In the genomic region with DNA sequence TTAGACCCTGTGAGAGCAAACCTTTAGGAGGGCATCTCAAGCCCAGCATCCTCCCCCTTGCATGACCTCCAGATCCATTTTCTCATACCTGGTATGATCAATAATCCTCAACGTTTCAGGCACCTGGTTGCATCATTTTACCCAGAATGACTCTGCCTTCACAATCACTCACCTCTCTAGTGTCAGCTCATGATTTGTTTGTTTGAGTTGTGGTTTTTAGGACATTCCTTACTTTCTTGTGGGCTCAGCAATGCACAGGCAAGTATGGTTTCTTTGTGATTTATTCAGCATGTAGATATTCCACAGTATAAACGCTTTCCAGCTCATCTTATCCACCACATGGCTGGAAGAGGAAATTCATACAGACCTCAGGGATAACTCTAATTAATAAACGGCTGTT, we compare ENCODE assay signal across 17 cellular contexts.
DNase-seq lines count a peak whose midpoint lies in the region; ATAC-seq, FAIRE-seq and TF ChIP-seq lines count a peak whose summit lies in the region.
"Had no signal": no experiment of that assay in that cellular context is flagged by ENCODE, and none has a peak within 500 bp of the region (broad histone marks: within the 10 kb centered on the region; RNA-seq: fewer than 3 reads in every experiment).

No MANE protein-coding gene starts in this region.

- no peak overlapping the region for H3K27ac Mint-ChIP-seq in stimulated activated naive B cell treated with anti-CD40 and anti-IgM and Interleukin-4, amounts not matched to agents 10 μg/mL and 1 μg/mL and 100 μg/mL, for 72 hours

- H3K79me2 ChIP-seq in K562 (ENCODE audit: control insufficient read depth, insufficient read depth, low read length) (no peaks in the 10 kb centered on the region), HepG2 (ENCODE audit: insufficient read depth, low read length) (no peaks in the 10 kb centered on the region)

- no peak for TF ChIP-seq POLR2A in K562 (conservative IDR thresholded peaks at IDR 0.05)
- TF ChIP-seq POLR2A in HepG2 (IDR thresholded peaks at IDR 0.05; ENCODE audit: insufficient read depth in 1 of 2, low read depth in 2 of 2, low read length in 2 of 2), result no peak

- H3K4me1 Mint-ChIP-seq in stimulated activated naive B cell treated with anti-CD40 and anti-IgM and Interleukin-4, amounts not matched to agents 10 μg/mL and 1 μg/mL and 100 μg/mL, for 72 hours, result no peaks in the 10 kb centered on the region

- TF ChIP-seq EP300 in K562 (IDR thresholded peaks at IDR 0.05; ENCODE audit: low read length), result no peak
- no peak for TF ChIP-seq EP300 in HepG2 (IDR thresholded peaks at IDR 0.05; ENCODE audit: low read depth in 2 of 2, low read length in 2 of 2)
- no peak for TF ChIP-seq EP300 in HepG2 (CRISPR knock-in tag; IDR thresholded peaks at IDR 0.05; ENCODE audit: borderline replicate concordance)

- no peaks in the 10 kb centered on the region for H3K36me3 Mint-ChIP-seq in stimulated activated naive B cell treated with anti-CD40 and anti-IgM and Interleukin-4, amounts not matched to agents 10 μg/mL and 1 μg/mL and 100 μg/mL, for 72 hours

- H3K9ac ChIP-seq in K562 (ENCODE audit: insufficient read depth in 1 of 2, low read depth in 2 of 2, low read length in 2 of 2) (no peak overlapping the region), HepG2 (ENCODE audit: insufficient read depth, low read depth, low read length) (no peak overlapping the region)

- peaks cover 18 to 31% of the 10 kb centered on the region in 2 donors for H3K27me3 Mint-ChIP-seq in stimulated activated naive B cell treated with anti-CD40 and anti-IgM and Interleukin-4, amounts not matched to agents 10 μg/mL and 1 μg/mL and 100 μg/mL, for 72 hours

- H3K27me3 ChIP-seq in K562 (ENCODE audit: control insufficient read depth in 2 of 2, insufficient read depth in 2 of 2, low read length in 2 of 2) (no peaks in the 10 kb centered on the region), HepG2 (ENCODE audit: control insufficient read depth in 1 of 2, insufficient read depth in 2 of 2, low read length in 2 of 2) (no peaks in the 10 kb centered on the region)
- H3K27me3 ChIP-seq: vagina had no signal

- no peak overlapping the region for H3K4me2 ChIP-seq in K562 (ENCODE audit: insufficient read depth, low read length)
- H3K4me2 ChIP-seq in HepG2 (ENCODE audit: low read depth, low read length), result no peak overlapping the region

- BruUV-seq in K562 (replicated peaks; lab: Mats Ljungman, UMichigan) (no TSS peak), HepG2 (replicated peaks; lab: Mats Ljungman, UMichigan) (no TSS peak)

- CTCF ChIA-PET in K562 (lab: Yijun Ruan, JAX; ENCODE audit: low intra/inter-chr PET ratio) (no interaction called here), HepG2 (lab: Yijun Ruan, JAX; ENCODE audit: low intra/inter-chr PET ratio, low total read pairs) (no interaction called here)

- H3K9me3 ChIP-seq in K562 (replicated peaks; ENCODE audit: control insufficient read depth, insufficient read depth, low read depth, low read length) (no peaks in the 10 kb centered on the region), HepG2 (ENCODE audit: low read length) (no peaks in the 10 kb centered on the region)
- H3K9me3 ChIP-seq: Caco-2, vagina had no signal

- intact Hi-C loops in K562 (cut with micrococcal nuclease), result no loop called here
- intact Hi-C loops in HepG2 (cut with micrococcal nuclease; ENCODE audit: unreplicated experiment), result no loop called here

- H3K4me3 ChIP-seq in K562, result no peak overlapping the region
- H3K4me3 ChIP-seq in HepG2 (replicated peaks in 1 of 3; ENCODE audit: insufficient read depth in 1 of 3, low read depth in 2 of 3, low read length in 3 of 3), result no peak overlapping the region
- H3K4me3 ChIP-seq: vagina had no signal

- no peak overlapping the region for H3K27ac ChIP-seq in K562 (ENCODE audit: extremely low read depth, low read depth, low read length)
- H3K27ac ChIP-seq in HepG2 (ENCODE audit: extremely low read length, insufficient read depth, low read length), result no peak overlapping the region
- H3K27ac ChIP-seq: vagina had no signal

- in situ Hi-C loops in K562 (cut with MboI), result no loop called here
- in situ Hi-C loops in HepG2 (cut with HindIII; ENCODE audit: extremely low pct_ligation_motif_present, low pct_unique_long_range_greater_than_20kb), result no loop called here

- H3K36me3 ChIP-seq in K562 (ENCODE audit: control insufficient read depth, insufficient read depth, low read length) (no peaks in the 10 kb centered on the region), HepG2 (replicated peaks in 1 of 2; ENCODE audit: control insufficient read depth in 1 of 2, insufficient read depth in 2 of 2, low read length in 2 of 2) (no peaks in the 10 kb centered on the region)
- H3K36me3 ChIP-seq: vagina had no signal

- no peak for TF ChIP-seq RAD21 in K562 (CRISPR knock-in tag; conservative IDR thresholded peaks at IDR 0.05 in 1 of 2, IDR thresholded peaks at IDR 0.05 in 1 of 2)
- TF ChIP-seq RAD21 in HepG2 (CRISPR knock-in tag; IDR thresholded peaks at IDR 0.05), result no peak

- H2AFZ ChIP-seq in K562 (ENCODE audit: low read depth, low read length) (no peak overlapping the region), HepG2 (ENCODE audit: low read length) (no peak overlapping the region)

- peaks cover 2 to 4% of the 10 kb centered on the region in 2 donors for H3K9me3 Mint-ChIP-seq in stimulated activated naive B cell treated with anti-CD40 and anti-IgM and Interleukin-4, amounts not matched to agents 10 μg/mL and 1 μg/mL and 100 μg/mL, for 72 hours

- 0% methylated on average over 3 of the region's 3 CpGs for WGBS in K562 (ENCODE audit: insufficient coverage, low coverage, missing lambda C conversion rate)
- WGBS in HepG2 (ENCODE audit: low lambda C conversion rate), result 0% methylated on average over 3 of the region's 3 CpGs

- FAIRE-seq in K562 (lab: Jason Lieb, UNC) (no peak), HepG2 (lab: Jason Lieb, UNC) (no peak)

- H3K4me1 ChIP-seq in K562 (replicated peaks in 1 of 2; ENCODE audit: control insufficient read depth in 2 of 2, insufficient read depth in 2 of 2, low read length in 2 of 2), result no peaks in the 10 kb centered on the region
- no peaks in the 10 kb centered on the region for H3K4me1 ChIP-seq in HepG2 (ENCODE audit: insufficient read depth, low read length)
- H3K4me1 ChIP-seq: Caco-2, vagina had no signal

- DNase-seq in ELR (ENCODE audit: low read depth) (peak; percentile 57), NCI-H187 treated with DMSO at 0.1 percent for 48 hours (lab: John Stamatoyannopoulos, UW) (peak; percentile 11), K562 (ENCODE audit: extremely low read depth in 1 of 4, low spot score in 3 of 4) (no peak), HepG2 (ENCODE audit: low spot score) (no peak), dermis blood vessel endothelial cell (no peak), HuH-7.5 (ENCODE audit: low spot score) (no peak)
- DNase-seq in stimulated activated naive B cell treated with anti-CD40 and anti-IgM and Interleukin-4, amounts not matched to agents 10 μg/mL and 1 μg/mL and 100 μg/mL, for 72 hours, result no peak
- no peak for DNase-seq in stimulated activated CD8-positive, alpha-beta memory T cell treated with anti-CD3 and anti-CD28 coated beads, Interleukin-4, amount 100 ng/mL, for 48 hours
- DNase-seq: activated CD4-positive, CD25-positive, alpha-beta regulatory T cell treated with anti-CD3 and anti-CD28 coated beads, Interleukin-2, amount 50 U/mL, for 72 hours; anterior cingulate cortex; Caco-2; cortex of kidney; glutamatergic neuron; midbrain; retina; SIG-M5 had no signal

- TF ChIP-seq CTCF in K562 (IDR thresholded peaks at IDR 0.05 in 2 of 3, conservative IDR thresholded peaks at IDR 0.05 in 1 of 3; ENCODE audit: insufficient read depth in 2 of 3, low read depth in 1 of 3, low read length in 3 of 3) (no peak), HepG2 (CRISPR knock-in tag; IDR thresholded peaks at IDR 0.05) (no peak)

- H3K9me1 ChIP-seq in K562 (ENCODE audit: control insufficient read depth, insufficient read depth, low read length), result no peaks in the 10 kb centered on the region

- POLR2A ChIA-PET in K562 (lab: Yijun Ruan, JAX), result interaction anchor here (0.6 kb wide), 1 partner anchor 93 kb away, joined by 3 read pairs; no protein-coding TSS in a partner anchor
- POLR2A ChIA-PET in HepG2 (lab: Yijun Ruan, JAX), result no interaction called here

- H3K4me3 Mint-ChIP-seq in stimulated activated naive B cell treated with anti-CD40 and anti-IgM and Interleukin-4, amounts not matched to agents 10 μg/mL and 1 μg/mL and 100 μg/mL, for 72 hours, result no peak overlapping the region

- ATAC-seq in K562, result no peak
- ATAC-seq in HepG2, result no peak
- ATAC-seq in stimulated activated naive B cell treated with anti-CD40 and anti-IgM and Interleukin-4, amounts not matched to agents 10 μg/mL and 1 μg/mL and 100 μg/mL, for 72 hours (replicated peaks), result no peak

- no peaks in the 10 kb centered on the region for H4K20me1 ChIP-seq in K562 (replicated peaks; ENCODE audit: control insufficient read depth, insufficient read depth, low read length)
- no peaks in the 10 kb centered on the region for H4K20me1 ChIP-seq in HepG2 (ENCODE audit: insufficient read depth, low read length)

TF ChIP-seq in K562, 482 proteins besides CTCF, POLR2A, EP300 and RAD21 (continues in another document):
- TF ChIP-seq ATF3 (IDR thresholded peaks at IDR 0.05), result peak; percentile 15; the same call in 1 of the 2 replicates
- TF ChIP-seq ATF3 (CRISPR knock-in tag; conservative IDR thresholded peaks at IDR 0.05), result no peak

TF ChIP-seq in HepG2, 621 proteins besides CTCF, POLR2A, EP300 and RAD21 (continues in another document):
- TF ChIP-seq NR0B2 (CRISPR knock-in tag; IDR thresholded peaks at IDR 0.05), result no peak
- 0 out of 2 replicates have a peak, but pooled peaks have one; percentile 23 for TF ChIP-seq FOSL2 (CRISPR knock-in tag; IDR thresholded peaks at IDR 0.05)

Comparison
In these comparisons a context has a peak if more than half of its experiments do, and no peak if none do; other contexts are left out.
1. DNase-seq: peak in ELR (single experiment) and NCI-H187 treated with DMSO at 0.1 percent for 48 hours (single experiment); none in K562 (0 of 4), HepG2 (single experiment), stimulated activated naive B cell treated with anti-CD40 and anti-IgM and Interleukin-4, amounts not matched to agents 10 μg/mL and 1 μg/mL and 100 μg/mL, for 72 hours (single experiment), dermis blood vessel endothelial cell (single experiment), HuH-7.5 (single experiment) and stimulated activated CD8-positive, alpha-beta memory T cell treated with anti-CD3 and anti-CD28 coated beads, Interleukin-4, amount 100 ng/mL, for 48 hours (single experiment).